ENCODE assay signal across 22 cellular contexts in genomic region chr10:10490187-10490980, GRCh38.
"Had no signal": no experiment of that assay in that cellular context is flagged by ENCODE, and none has a peak within 500 bp of the region (broad histone marks: within the 10 kb centered on the region; RNA-seq: fewer than 3 reads in every experiment).

No MANE protein-coding gene starts in this region.

- H3K36me3 ChIP-seq: breast epithelium had no signal

- H3K4me1 Mint-ChIP-seq: activated naive CD8-positive, alpha-beta T cell treated with anti-CD3 and anti-CD28 coated beads, Interleukin-2, amount 50 U/mL, for 24 hours had no signal

- H3K9me3 ChIP-seq: breast epithelium had no signal

- DNase-seq: activated CD4-positive, alpha-beta T cell treated with anti-CD3 and anti-CD28 coated beads for 48 hours; activated CD4-positive, alpha-beta T cell treated with anti-CD3 and anti-CD28 coated beads, Interleukin-2, amount 50 U/mL, for 4 hours; activated CD4-positive, CD25-positive, alpha-beta regulatory T cell treated with anti-CD3 and anti-CD28 coated beads, Interleukin-2, amount 50 U/mL, for 72 hours; activated CD8-positive, alpha-beta memory T cell treated with anti-CD3 and anti-CD28 coated beads, Interleukin-2, amount 50 U/mL, for 48 hours; activated CD8-positive, alpha-beta T cell treated with anti-CD3 and anti-CD28 coated beads, Interleukin-2, amount 10 ng/mL, durations not matched to agents 7 days and 5 days; activated naive CD8-positive, alpha-beta T cell treated with anti-CD3 and anti-CD28 coated beads, Interleukin-2, amount 50 U/mL, for 24 hours; activated T-cell treated with anti-CD3 and anti-CD28 coated beads, Interleukin-2, amount 50 U/mL, for 1 hour; amygdala; caudate nucleus; Karpas-422; MM.1S; NCI-H1105 treated with DMSO at 0.1 percent for 48 hours; NCI-H1436 treated with DMSO at 0.1 percent for 48 hours; NCI-H187; NCI-H2081; NCI-H446; NCI-H524; PC-9; SHP77 treated with DMSO at 0.1 percent for 48 hours had no signal

- H3K4me2 ChIP-seq: PC-9 had no signal

- H3K27ac ChIP-seq: breast epithelium, PC-9 had no signal

- H3K27ac Mint-ChIP-seq: activated CD8-positive, alpha-beta T cell treated with anti-CD3 and anti-CD28 coated beads, Interleukin-2, amount 10 ng/mL, durations not matched to agents 7 days and 5 days; activated naive CD4-positive, alpha-beta T cell treated with anti-CD3 and anti-CD28 coated beads, Interleukin-2, amount 50 U/mL, for 72 hours; activated naive CD8-positive, alpha-beta T cell treated with anti-CD3 and anti-CD28 coated beads, Interleukin-2, amount 50 U/mL, for 24 hours; T-helper 1 cell treated with Interleukin-12 subunit alpha and Interleukin-12 subunit beta and Interleukin-4 antibody, amounts not matched to agents 30 μg/mL and 1 μg/mL, for 36 hours had no signal

- H3K27me3 ChIP-seq: breast epithelium had no signal

- H2AFZ ChIP-seq: PC-9 had no signal

- ATAC-seq: activated CD8-positive, alpha-beta T cell treated with anti-CD3 and anti-CD28 coated beads, Interleukin-2, amount 10 ng/mL, durations not matched to agents 7 days and 5 days; activated naive CD4-positive, alpha-beta T cell treated with anti-CD3 and anti-CD28 coated beads, Interleukin-2, amount 50 U/mL, for 72 hours; activated naive CD8-positive, alpha-beta T cell treated with anti-CD3 and anti-CD28 coated beads, Interleukin-2, amount 50 U/mL, for 24 hours had no signal

- H3K4me1 ChIP-seq: breast epithelium had no signal

- H3K36me3 Mint-ChIP-seq: activated naive CD4-positive, alpha-beta T cell treated with anti-CD3 and anti-CD28 coated beads, Interleukin-2, amount 50 U/mL, for 72 hours had no signal

- H3K4me3 Mint-ChIP-seq: activated CD8-positive, alpha-beta T cell treated with anti-CD3 and anti-CD28 coated beads, Interleukin-2, amount 10 ng/mL, durations not matched to agents 7 days and 5 days; activated naive CD8-positive, alpha-beta T cell treated with anti-CD3 and anti-CD28 coated beads, Interleukin-2, amount 50 U/mL, for 24 hours; T-helper 1 cell treated with Interleukin-12 subunit alpha and Interleukin-12 subunit beta and Interleukin-4 antibody, amounts not matched to agents 30 μg/mL and 1 μg/mL, for 36 hours had no signal

- H3K9me3 Mint-ChIP-seq: activated naive CD8-positive, alpha-beta T cell treated with anti-CD3 and anti-CD28 coated beads, Interleukin-2, amount 50 U/mL, for 24 hours; T-helper 1 cell treated with Interleukin-12 subunit alpha and Interleukin-12 subunit beta and Interleukin-4 antibody, amounts not matched to agents 30 μg/mL and 1 μg/mL, for 36 hours had no signal

- H3K4me3 ChIP-seq: breast epithelium, PC-9 had no signal
